Comparison of ENCODE assay signal across 9 cellular contexts in the genomic region with DNA sequence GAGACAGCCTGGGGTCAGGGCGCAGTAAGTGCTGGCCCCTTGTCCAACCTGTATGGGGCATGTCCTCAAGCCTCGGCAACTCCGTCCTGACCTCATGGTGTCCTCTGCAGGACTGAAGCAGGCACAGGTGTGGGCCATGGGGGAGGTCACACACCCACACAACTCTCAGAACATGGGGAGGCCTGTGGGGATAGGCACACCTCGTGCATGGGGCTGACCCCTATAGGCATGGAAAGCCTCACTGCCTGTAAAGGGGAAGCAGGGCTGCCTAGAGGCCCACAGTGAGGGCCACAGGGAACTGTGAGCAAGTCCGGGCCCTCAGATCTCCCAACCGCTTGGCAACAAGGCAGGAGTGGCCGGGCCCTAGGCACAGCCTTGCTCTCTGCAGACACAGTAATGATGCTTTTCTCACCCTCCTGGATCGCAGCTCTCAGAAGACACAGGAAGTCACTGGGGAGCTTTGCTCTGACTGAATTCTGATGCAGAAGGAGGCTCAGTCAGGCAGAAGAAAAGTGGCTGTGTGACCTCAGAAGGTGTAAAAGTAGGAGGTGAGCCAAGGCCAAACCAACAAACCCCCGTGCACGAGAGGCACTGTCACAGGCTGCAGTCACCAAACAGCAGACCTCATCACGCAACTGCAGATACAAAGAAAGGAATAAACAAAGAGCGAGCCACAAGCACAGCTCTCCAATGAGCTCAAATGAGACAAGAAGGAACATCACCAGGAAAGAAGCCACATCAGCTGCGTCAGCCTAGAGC. TPM values are rescaled to one million over a fixed set of nuclear protein-coding genes. Genes with fewer than 3 reads are reported as not detected.
DNase-seq lines count a peak whose midpoint lies in the region; ATAC-seq, FAIRE-seq and TF ChIP-seq lines count a peak whose summit lies in the region.
"Had no signal": no experiment of that assay in that cellular context is flagged by ENCODE, and none has a peak within 500 bp of the region (broad histone marks: within the 10 kb centered on the region; RNA-seq: fewer than 3 reads in every experiment).

No MANE protein-coding gene starts in this region.

- no peak for FAIRE-seq in GM12878 (lab: Jason Lieb, UNC)
- no peak for FAIRE-seq in small intestine (lab: Jason Lieb, UNC)

- in situ Hi-C loops in GM12878 (cut with MboI), result no loop called here

- no peak for TF ChIP-seq POLR2A in GM12878 (IDR thresholded peaks at IDR 0.05; ENCODE audit: low read depth, low read length)

- peak; percentile 76 for ATAC-seq in activated CD4-positive, alpha-beta T cell treated with anti-CD3 and anti-CD28 coated beads for 36 hours
- ATAC-seq in GM12878, result peak; percentile 61

- peak; percentile 62 for DNase-seq in activated CD4-positive, alpha-beta T cell treated with anti-CD3 and anti-CD28 coated beads for 36 hours
- DNase-seq in activated CD4-positive, alpha-beta T cell treated with anti-CD3 and anti-CD28 coated beads for 1 hour, result no peak
- DNase-seq in GM12878 (ENCODE audit: low read depth, low spot score), result no peak
- no peak for DNase-seq in small intestine
- DNase-seq in kidney glomerular epithelial cell (lab: John Stamatoyannopoulos, UW), result no peak
- no peak for DNase-seq in HPDE6-E6E7 (ENCODE audit: extremely low spot score)
- no peak for DNase-seq in putamen (ENCODE audit: low spot score)
- DNase-seq: NCI-H510A had no signal

- CTCF ChIA-PET in activated CD4-positive, alpha-beta T cell treated with anti-CD3 and anti-CD28 coated beads for 36 hours (lab: Charles Lee), result interaction anchor here (0.6 to 1.1 kb wide), 2 partner anchors 10 to 902 kb away, joined by 3 read pairs; no protein-coding TSS in a partner anchor
- CTCF ChIA-PET in GM12878 (lab: Yijun Ruan, JAX), result interaction anchor here (1.4 to 1.8 kb wide), 2 partner anchors 42 to 527 kb away, joined by 3 to 4 read pairs; no protein-coding TSS in a partner anchor

- H3K4me3 ChIP-seq in HUES64 (ENCODE audit: low read length) (no peak overlapping the region), GM12878 (peak overlapping the region; percentile 38), small intestine (ENCODE audit: low read depth in 1 of 2, low read length in 2 of 2) (no peak overlapping the region)

- H3K9me3 Mint-ChIP-seq in activated CD4-positive, alpha-beta T cell treated with anti-CD3 and anti-CD28 coated beads for 36 hours (ENCODE audit: low read depth), result no peaks in the 10 kb centered on the region

- H3K27ac ChIP-seq in HUES64 (ENCODE audit: low read depth, low read length), result 0 out of 2 replicates have a peak overlapping the region, but pooled peaks have one; percentile 13
- peak overlapping the region; percentile 20 for H3K27ac ChIP-seq in GM12878 (ENCODE audit: control insufficient read depth, insufficient read depth)
- peak overlapping the region; percentile 5 to 11 for H3K27ac ChIP-seq in small intestine (ENCODE audit: low read depth in 1 of 2, low read length in 1 of 2)

- H3K27me3 Mint-ChIP-seq in activated CD4-positive, alpha-beta T cell treated with anti-CD3 and anti-CD28 coated beads for 36 hours, result no peaks in the 10 kb centered on the region

- H3K4me1 Mint-ChIP-seq in activated CD4-positive, alpha-beta T cell treated with anti-CD3 and anti-CD28 coated beads for 36 hours, result peaks cover 50% of the 10 kb centered on the region

- POLR2A ChIA-PET in activated CD4-positive, alpha-beta T cell treated with anti-CD3 and anti-CD28 coated beads for 36 hours (lab: Charles Lee), result interaction anchor here (0.6 to 0.7 kb wide), 2 partner anchors 21 to 47 kb away, joined by 3 to 14 read pairs; no protein-coding TSS in a partner anchor
- POLR2A ChIA-PET in GM12878 (lab: Charles Lee), result no interaction called here

- no peaks in the 10 kb centered on the region for H3K9me3 ChIP-seq in HUES64 (ENCODE audit: insufficient read depth, low read depth, low read length)
- no peaks in the 10 kb centered on the region; the same call in 2 of the 3 replicates for H3K9me3 ChIP-seq in GM12878 (replicated peaks; ENCODE audit: control insufficient read depth, insufficient read depth, low read length)
- no peaks in the 10 kb centered on the region for H3K9me3 ChIP-seq in small intestine (ENCODE audit: control insufficient read depth, low read depth)

- H3K4me1 ChIP-seq in HUES64 (ENCODE audit: insufficient read depth, low read length), result peaks cover 23% of the 10 kb centered on the region; the same call in 1 of the 2 replicates
- H3K4me1 ChIP-seq in GM12878 (ENCODE audit: control insufficient read depth, insufficient read depth, low read length), result peaks cover 24% of the 10 kb centered on the region
- H3K4me1 ChIP-seq in small intestine (ENCODE audit: control insufficient read depth in 2 of 2, insufficient read depth in 1 of 2, low read depth in 1 of 2, low read length in 1 of 2), result no peaks in the 10 kb centered on the region

- peaks cover 56% of the 10 kb centered on the region for H3K79me2 ChIP-seq in GM12878 (ENCODE audit: control insufficient read depth, insufficient read depth, low read length)

- RAD21 ChIA-PET in GM12878 (lab: Charles Lee; ENCODE audit: unreplicated experiment), result no interaction called here

- SMC1A ChIA-PET in GM12878 (lab: Charles Lee; ENCODE audit: uncharacterized antibody, unreplicated experiment), result interaction anchor here (0.7 to 0.9 kb wide), 2 partner anchors 30 to 172 kb away, joined by 3 read pairs; no protein-coding TSS in a partner anchor

- TF ChIP-seq EP300 in GM12878 (IDR thresholded peaks at IDR 0.05; ENCODE audit: borderline replicate concordance in 1 of 2, control insufficient read depth in 1 of 2, low read depth in 2 of 2, low read length in 2 of 2), result no peak

- H3K27me3 ChIP-seq in HUES64 (ENCODE audit: insufficient read depth, low read length) (no peaks in the 10 kb centered on the region), GM12878 (replicated peaks in 1 of 2; ENCODE audit: control insufficient read depth in 2 of 2, insufficient read depth in 2 of 2, low read length in 1 of 2) (no peaks in the 10 kb centered on the region), small intestine (ENCODE audit: control insufficient read depth in 2 of 2, insufficient read depth in 2 of 2, low read length in 2 of 2) (no peaks in the 10 kb centered on the region)

- 77% methylated on average over 13 of the region's 13 CpGs for WGBS in HUES64
- 56% methylated on average over 13 of the region's 13 CpGs for WGBS in GM12878 (ENCODE audit: insufficient coverage, insufficient replicate concordance, low lambda C conversion rate, missing lambda C conversion rate)
- WGBS in small intestine, 3 donors, result 66 to 83% (median 76%) methylated on average over 13 of the region's 13 CpGs

- no peak for TF ChIP-seq RAD21 in GM12878 (IDR thresholded peaks at IDR 0.05; ENCODE audit: insufficient read depth, low read depth, low read length)

- peaks cover 15% of the 10 kb centered on the region for H3K36me3 Mint-ChIP-seq in activated CD4-positive, alpha-beta T cell treated with anti-CD3 and anti-CD28 coated beads for 36 hours (ENCODE audit: low read depth)

- H3K27ac Mint-ChIP-seq in activated CD4-positive, alpha-beta T cell treated with anti-CD3 and anti-CD28 coated beads for 36 hours, result peak overlapping the region; percentile 84

- H2AFZ ChIP-seq in GM12878 (ENCODE audit: control insufficient read depth, low read depth, low read length), result no peak overlapping the region

- peaks cover 8% of the 10 kb centered on the region; the same call in 1 of the 2 replicates for H4K20me1 ChIP-seq in GM12878 (ENCODE audit: control insufficient read depth, insufficient read depth)

- TF ChIP-seq CTCF in GM12878 (IDR thresholded peaks at IDR 0.05 in 2 of 3, conservative IDR thresholded peaks at IDR 0.05 in 1 of 3; ENCODE audit: control insufficient read depth in 2 of 3, extremely low read depth in 1 of 3, insufficient read depth in 1 of 3, low read depth in 3 of 3, low read length in 3 of 3), result no peak

- H3K4me2 ChIP-seq in GM12878 (ENCODE audit: control insufficient read depth, insufficient read depth), result peak overlapping the region; percentile 51

- intact Hi-C loops in activated CD4-positive, alpha-beta T cell treated with anti-CD3 and anti-CD28 coated beads for 36 hours (cut with DNase I, micrococcal nuclease), result loop anchor here in 1 of 2 experiments (10.0 kb wide), 1 partner anchor 790 kb away; the partner anchor contains the start of genes FAM120A and FAM120AOS
- intact Hi-C loops in GM12878 (cut with micrococcal nuclease; ENCODE audit: unreplicated experiment), result loop anchor here (5.0 kb wide), 1 partner anchor 43 kb away; no protein-coding TSS in a partner anchor

- BruUV-seq in GM12878 (replicated peaks; lab: Mats Ljungman, UMichigan), result no TSS peak

- H3K9ac ChIP-seq in HUES64 (ENCODE audit: low read depth, low read length) (peak overlapping the region; percentile 25; the same call in 1 of the 2 replicates), GM12878 (ENCODE audit: control insufficient read depth, insufficient read depth, low read length) (no peak overlapping the region)

- no peak overlapping the region for H3K4me3 Mint-ChIP-seq in activated CD4-positive, alpha-beta T cell treated with anti-CD3 and anti-CD28 coated beads for 36 hours

- H3K36me3 ChIP-seq in HUES64 (ENCODE audit: insufficient read depth, low read length) (peaks cover 5% of the 10 kb centered on the region; the same call in 1 of the 2 replicates), GM12878 (ENCODE audit: control insufficient read depth in 2 of 2, insufficient read depth in 2 of 2, low read length in 1 of 2) (peaks cover 2 to 27% of the 10 kb centered on the region in 2 experiments; a peak in 3 of 4 replicates), small intestine (ENCODE audit: control insufficient read depth in 2 of 2, insufficient read depth in 2 of 2, low read length in 2 of 2) (no peaks in the 10 kb centered on the region)

RNA-seq across cellular contexts. Expression of gene IPPK, which starts 5.4 kb away (rescaled TPM):
- total RNA-seq in activated CD4-positive, alpha-beta T cell treated with anti-CD3 and anti-CD28 coated beads for 36 hours, result 10 to 100 TPM in 1 of 2 experiments, 1 to 10 TPM in 1; 9.9 to 12.2 TPM
- polyA plus RNA-seq in HUES64 (2013, experiment 1 of 2), result 7.0 TPM
- 8.1 TPM for polyA plus RNA-seq in HUES64 (2013, experiment 2 of 2)
- 24.4 and 27.7 TPM in 2 replicates for total RNA-seq in GM12878 (2013; cell fraction: nucleolus; rRNA removed)
- 12.9 and 17.6 TPM in 2 replicates for total RNA-seq in GM12878 (2014; rRNA removed)
- 11.4 and 11.5 TPM in 2 replicates for total RNA-seq in GM12878 (2014; rRNA removed; fragmentation: Illumina TruSeq; extraction: Trizol)
- 10.1 and 10.7 TPM in 2 replicates for total RNA-seq in GM12878 (2021)
- 5.1 TPM for polyA plus RNA-seq in GM12878 (2011; ENCODE audit: low read depth)
- polyA plus RNA-seq in GM12878 (2011; rRNA removed), result 21.8 and 22.1 TPM in 2 replicates
- polyA plus RNA-seq in GM12878 (2011; cell fraction: cytosol; rRNA removed), result 30.0 and 31.3 TPM in 2 replicates
- 56.1 and 62.4 TPM in 2 replicates for polyA plus RNA-seq in GM12878 (2011; cell fraction: nucleus; rRNA removed)
- polyA plus RNA-seq in GM12878 (2012), result 5.5 and 6.6 TPM in 2 replicates
- polyA plus RNA-seq in GM12878 (2014; fragmentation: Illumina TruSeq; extraction: Trizol), result 10.6 and 12.8 TPM in 2 replicates
- 1 to 10 TPM; 2.1 to 4.0 TPM for polyA plus RNA-seq in GM12878 (2014; fragmentation: Nextera tagmentation; extraction: Ambion mirVana)
- 9.2 and 10.6 TPM in 2 replicates for polyA plus RNA-seq in GM12878 (2014; rRNA removed)
- polyA plus RNA-seq in GM12878 (2016; fragmentation: Nextera tagmentation; extraction: Ambion mirVana), result 10 to 100 TPM; 11.4 to 11.5 TPM
- polyA minus RNA-seq in GM12878 (2011; rRNA and poly(A)+ RNA removed), result 50.3 and 52.8 TPM in 2 replicates
- polyA minus RNA-seq in GM12878 (2011; cell fraction: cytosol; rRNA and poly(A)+ RNA removed), result 9.0 and 11.2 TPM in 2 replicates
- polyA minus RNA-seq in GM12878 (2011; cell fraction: nucleus; rRNA and poly(A)+ RNA removed), result 10.0 and 17.4 TPM in 2 replicates
- 1 to 10 TPM; 3.0 to 5.4 (median 4.0) TPM for polyA plus RNA-seq in small intestine
